8 cellular contexts compared by ENCODE assay signal in the genomic region with DNA sequence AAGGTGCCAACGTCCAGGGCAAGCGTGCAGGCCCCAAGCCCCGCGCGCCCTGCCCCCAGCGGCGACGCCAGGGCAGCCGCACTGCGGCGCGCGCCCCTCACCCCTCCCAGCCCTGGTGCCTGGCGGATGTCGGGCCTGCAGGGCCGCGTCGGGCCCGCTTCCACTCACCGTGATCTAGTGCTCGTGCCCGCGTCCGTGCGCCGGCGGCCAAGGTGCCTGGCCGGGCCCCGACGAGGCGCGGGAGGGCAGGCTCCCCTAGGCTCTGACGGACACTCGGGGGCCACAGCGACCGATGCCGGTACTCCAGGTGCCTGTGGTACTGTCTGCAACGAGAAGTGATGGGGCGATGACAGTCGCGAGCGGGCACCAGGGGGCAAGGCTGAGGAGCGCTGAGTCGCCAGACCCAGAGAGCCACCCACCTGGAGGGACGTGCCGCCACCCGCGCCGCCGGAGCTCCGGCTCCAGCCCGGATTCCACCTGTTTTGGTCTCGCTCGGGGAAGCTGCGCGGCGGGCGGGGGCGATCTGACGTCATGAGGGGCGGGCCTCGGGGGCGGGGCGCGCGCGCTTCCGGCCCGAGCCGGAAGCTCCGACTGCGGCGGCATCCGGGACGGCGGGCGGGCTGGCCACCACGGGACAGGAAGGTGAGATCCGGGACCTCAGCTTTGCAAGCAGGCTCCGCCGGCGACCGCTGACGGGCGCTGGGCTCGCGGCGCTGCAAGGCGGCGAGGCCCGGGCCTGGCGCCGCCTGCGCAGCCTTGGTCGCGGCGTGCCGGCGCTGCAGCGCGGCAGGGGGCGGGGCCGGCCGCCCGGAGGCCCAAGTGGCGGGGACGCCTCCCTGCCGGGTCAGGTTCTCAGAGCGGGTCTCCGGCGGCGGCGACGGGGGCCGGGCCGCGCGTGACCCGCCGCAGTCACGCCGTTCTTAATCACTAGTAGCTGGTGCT. TPM values are rescaled to one million over a fixed set of nuclear protein-coding genes. Genes with fewer than 3 reads are reported as not detected.
DNase-seq lines count a peak whose midpoint lies in the region; ATAC-seq and TF ChIP-seq lines count a peak whose summit lies in the region.

TSS of gene LYSET (plus strand) at position 927 of the 942 bp plus-strand sequence. CDS start 89 bp downstream, outside the sequence.
A gene with protein sequence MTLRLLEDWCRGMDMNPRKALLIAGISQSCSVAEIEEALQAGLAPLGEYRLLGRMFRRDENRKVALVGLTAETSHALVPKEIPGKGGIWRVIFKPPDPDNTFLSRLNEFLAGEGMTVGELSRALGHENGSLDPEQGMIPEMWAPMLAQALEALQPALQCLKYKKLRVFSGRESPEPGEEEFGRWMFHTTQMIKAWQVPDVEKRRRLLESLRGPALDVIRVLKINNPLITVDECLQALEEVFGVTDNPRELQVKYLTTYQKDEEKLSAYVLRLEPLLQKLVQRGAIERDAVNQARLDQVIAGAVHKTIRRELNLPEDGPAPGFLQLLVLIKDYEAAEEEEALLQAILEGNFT (minus strand): TSS at position 507 of the 942 bp plus-strand sequence. CDS start 655 bp downstream, outside the sequence.

- H3K4me1 ChIP-seq in BLaER1 (peaks cover 35% of the 10 kb centered on the region), lung (ENCODE audit: control insufficient read depth in 2 of 2, insufficient read depth in 2 of 2, low read length in 2 of 2) (peaks cover 13 to 17% of the 10 kb centered on the region in 2 donors)

- DNase-seq in NCI-H526 treated with DMSO at 0.1 percent for 48 hours (lab: John Stamatoyannopoulos, UW) (peak; percentile 59), dorsolateral prefrontal cortex (peak; percentile 74 to 92 (median 86)), lung (ENCODE audit: low spot score) (peak; percentile 85)
- peak; percentile 81 to 83 for DNase-seq in activated CD4-positive, alpha-beta T cell treated with anti-CD3 and anti-CD28 coated beads, Interleukin-2, amount 50 U/mL, for 4 hours
- peak; percentile 76 to 86 (median 80) for DNase-seq in stimulated activated CD4-positive, alpha-beta T cell treated with anti-CD3 and anti-CD28 coated beads, TNF-alpha, amount 100 ng/mL, for 4 hours (ENCODE audit: low read depth in 3 of 3)

- TF ChIP-seq CTCF in dorsolateral prefrontal cortex (IDR thresholded peaks at IDR 0.05 in 54 of 56, conservative IDR thresholded peaks at IDR 0.05 in 2 of 56; ENCODE audit: low read depth in 1 of 56, partially characterized antibody in 56 of 56) (peak in 28 of 56 donors; percentile 2 to 49 (median 26)), lung (IDR thresholded peaks at IDR 0.05; ENCODE audit: control extremely low read depth, extremely low read depth) (no peak)

- H3K36me3 ChIP-seq in BLaER1 (peaks cover 39% of the 10 kb centered on the region), lung (ENCODE audit: control insufficient read depth in 2 of 2, insufficient read depth in 2 of 2, low read length in 2 of 2) (peaks cover 5 to 8% of the 10 kb centered on the region in 2 donors)

- H3K27me3 ChIP-seq in BLaER1 (no peaks in the 10 kb centered on the region), dorsolateral prefrontal cortex (no peaks in the 10 kb centered on the region), lung (ENCODE audit: control insufficient read depth, insufficient read depth) (no peaks in the 10 kb centered on the region)

- H4K20me1 ChIP-seq in BLaER1, result peaks cover 19% of the 10 kb centered on the region

- peak within 1 kb of the TSS; percentile 97 for H3K4me2 ChIP-seq in BLaER1

- intact Hi-C loops in dorsolateral prefrontal cortex (cut with DNase I), result loop anchor here (1.0 to 10.0 kb wide), 3 partner anchors 23 to 390 kb away; partner anchors contain the start of genes GON7 (in 2 of the 2), UBR7 (in 2 of the 2), GOLGA5 (in 1 of the 2) and ITPK1 (in 1 of the 2)

- H3K27ac ChIP-seq in BLaER1 (peak within 1 kb of the TSS; percentile 92), dorsolateral prefrontal cortex (peak within 1 kb of the TSS; percentile 64 to 99 (median 96)), lung (ENCODE audit: low read depth in 1 of 2, low read length in 1 of 2) (peak within 1 kb of the TSS; percentile 94 to 100)

- WGBS in lung, 2 donors, result 0% methylated on average over 88 to 122 of the region's 122 CpGs

- ATAC-seq in GM19025 (IDR thresholded peaks at IDR 0.05; ENCODE audit: low read depth, unreplicated experiment) (peak; percentile 80), HG03280 (IDR thresholded peaks at IDR 0.05; ENCODE audit: unreplicated experiment) (peak; percentile 84), lung (ENCODE audit: insufficient read depth, low FRiP score) (peak; percentile 90)

- no peaks in the 10 kb centered on the region for H3K9me3 ChIP-seq in BLaER1
- peaks cover 0 to 2% of the 10 kb centered on the region in 2 donors for H3K9me3 ChIP-seq in lung (ENCODE audit: control insufficient read depth in 2 of 2, insufficient read depth in 1 of 2, low read length in 1 of 2)

- H3K4me3 ChIP-seq in BLaER1 (peak within 1 kb of the TSS; percentile 95), dorsolateral prefrontal cortex (peak within 1 kb of the TSS; percentile 72 to 100 (median 96)), lung (peak within 1 kb of the TSS; percentile 99)

- peak within 1 kb of the TSS; percentile 93 for H3K9ac ChIP-seq in BLaER1

RNA-seq across cellular contexts. Expression of gene LYSET, which starts in this region (rescaled TPM):
- total RNA-seq in dorsolateral prefrontal cortex (10 to 100 TPM in 115 of 120 experiments, 1 to 10 TPM in 5; 7.5 to 23.0 (median 15.3) TPM), lung (10 to 100 TPM in 1 of 2 donors, 1 to 10 TPM in 1; 7.6 to 26.8 TPM)
- polyA plus RNA-seq in lung, result 10 to 100 TPM; 26.6 to 27.4 TPM

RNA-seq across cellular contexts. Expression of the second gene that starts in this region (rescaled TPM):
- total RNA-seq in dorsolateral prefrontal cortex (100 to 1,000 TPM in 111 of 120 experiments, 10 to 100 TPM in 9; 71.5 to 285 (median 191) TPM), lung (10 to 100 TPM; 33.2 to 48.6 TPM)
- polyA plus RNA-seq in lung, result 10 to 100 TPM; 22.3 to 29.3 TPM

Comparison
In these comparisons a context has a peak if more than half of its experiments do, and no peak if none do; other contexts are left out.
1. Peak in every context shown above with its lines: DNase-seq, ATAC-seq, H3K4me3 ChIP-seq and H3K27ac ChIP-seq.